ENCODE assay signal across 7 cellular contexts in the genomic region with DNA sequence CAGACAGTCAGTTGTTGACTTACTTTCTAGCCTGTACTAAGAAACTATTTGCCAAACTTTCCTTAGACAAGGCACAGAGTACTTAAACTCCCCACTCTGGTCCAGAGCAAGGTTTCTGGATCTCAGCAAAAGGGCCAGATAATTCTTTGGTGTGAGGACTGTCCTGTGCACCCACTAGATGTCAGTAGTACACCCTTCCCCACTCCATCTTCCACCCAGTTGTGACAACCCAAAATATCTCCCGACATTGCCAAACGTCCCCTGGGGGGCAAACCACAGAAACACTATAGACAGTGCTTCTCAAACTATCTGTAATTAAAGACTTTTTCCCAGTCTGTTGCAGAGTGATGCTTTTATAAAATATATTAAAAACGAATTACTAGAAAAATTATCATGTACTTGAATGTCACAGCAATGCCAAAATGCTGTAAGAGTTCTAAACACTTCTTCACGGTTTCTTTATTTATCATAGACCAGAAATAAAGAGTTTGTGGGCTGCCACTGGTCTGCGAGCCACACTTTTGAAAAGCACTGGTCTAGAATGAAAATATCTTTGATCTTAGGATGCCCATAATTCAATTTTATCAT.
DNase-seq lines count a peak whose midpoint lies in the region; ATAC-seq, FAIRE-seq and TF ChIP-seq lines count a peak whose summit lies in the region.

No MANE protein-coding gene starts in this region.

- peak; percentile 66 for ATAC-seq in GM19324 (IDR thresholded peaks at IDR 0.05; ENCODE audit: low FRiP score, unreplicated experiment)
- ATAC-seq in HG03354 (IDR thresholded peaks at IDR 0.05; ENCODE audit: poor library complexity, severe bottlenecking, unreplicated experiment), result peak; percentile 79

- no peak overlapping the region for H2AFZ ChIP-seq in PC-9
- no peak overlapping the region for H2AFZ ChIP-seq in endothelial cell of umbilical vein (ENCODE audit: low read depth, low read length)

- H3K27me3 ChIP-seq in PC-9 (ENCODE audit: insufficient read depth, low read depth) (no peaks in the 10 kb centered on the region), endothelial cell of umbilical vein (ENCODE audit: control insufficient read depth in 2 of 2, insufficient read depth in 2 of 2, low read length in 2 of 2) (no peaks in the 10 kb centered on the region)

- peak; percentile 81 for FAIRE-seq in endothelial cell of umbilical vein (lab: Jason Lieb, UNC)

- H3K4me3 Mint-ChIP-seq in nephron progenitor cell, result no peak overlapping the region
- H3K4me3 Mint-ChIP-seq in activated T-helper 1 cell treated with anti-CD3 and anti-CD28 coated beads, Interleukin-12 subunit alpha, Interleukin-12 subunit beta, Interleukin-2, Interleukin-4 antibody, amounts not matched to agents 30 ng/mL and 10 ng/mL and 1 ng/mL, durations not matched to agents 14 hours and 24 hours and 36 hours, result no peak overlapping the region

- intact Hi-C loops in PC-9 (cut with micrococcal nuclease; ENCODE audit: unreplicated experiment) (loop anchor here (10.0 kb wide), 1 partner anchor 376 kb away; no protein-coding TSS in a partner anchor), endothelial cell of umbilical vein (cut with micrococcal nuclease) (loop anchor here (1.0 to 5.0 kb wide), 8 partner anchors 203 to 647 kb away; a partner anchor contains a TSS)
- intact Hi-C loops in activated T-helper 1 cell treated with anti-CD3 and anti-CD28 coated beads, Interleukin-12 subunit alpha, Interleukin-12 subunit beta, Interleukin-2, Interleukin-4 antibody, amounts not matched to agents 30 ng/mL and 10 ng/mL and 1 ng/mL, durations not matched to agents 14 hours and 24 hours and 36 hours (cut with micrococcal nuclease), result loop anchor here (1.0 to 5.0 kb wide), 4 partner anchors 258 to 588 kb away; no protein-coding TSS in a partner anchor

- no peaks in the 10 kb centered on the region for H4K20me1 ChIP-seq in PC-9 (ENCODE audit: insufficient read depth)
- H4K20me1 ChIP-seq in endothelial cell of umbilical vein (replicated peaks; ENCODE audit: control insufficient read depth, extremely low read depth, insufficient read depth, low read length), result no peaks in the 10 kb centered on the region

- BruUV-seq in PC-9 (replicated peaks; lab: Mats Ljungman, UMichigan) (no TSS peak), endothelial cell of umbilical vein (replicated peaks; lab: Mats Ljungman, UMichigan) (no TSS peak)

- H3K4me1 Mint-ChIP-seq in nephron progenitor cell, result peaks cover 58% of the 10 kb centered on the region
- no peaks in the 10 kb centered on the region for H3K4me1 Mint-ChIP-seq in activated T-helper 1 cell treated with anti-CD3 and anti-CD28 coated beads, Interleukin-12 subunit alpha, Interleukin-12 subunit beta, Interleukin-2, Interleukin-4 antibody, amounts not matched to agents 30 ng/mL and 10 ng/mL and 1 ng/mL, durations not matched to agents 14 hours and 24 hours and 36 hours (ENCODE audit: low read depth)

- no peak overlapping the region for H3K4me3 ChIP-seq in PC-9
- H3K4me3 ChIP-seq in endothelial cell of umbilical vein (replicated peaks in 1 of 3; ENCODE audit: insufficient read depth in 1 of 3, low read depth in 1 of 3, low read length in 3 of 3), result no peak overlapping the region

- TF ChIP-seq POLR2A in endothelial cell of umbilical vein (IDR thresholded peaks at IDR 0.05; ENCODE audit: low read depth, low read length), result no peak

- no peaks in the 10 kb centered on the region for H3K4me1 ChIP-seq in PC-9 (replicated peaks; ENCODE audit: insufficient read depth)
- no peaks in the 10 kb centered on the region for H3K4me1 ChIP-seq in endothelial cell of umbilical vein (ENCODE audit: control insufficient read depth, extremely low read depth, insufficient read depth, low read length)

- DNase-seq in Daoy (ENCODE audit: low read depth), result peak; percentile 17
- DNase-seq in PC-9, result no peak
- DNase-seq in endothelial cell of umbilical vein (ENCODE audit: low read depth, low spot score), result peak; percentile 49
- peak; percentile 37 for DNase-seq in nephron progenitor cell
- no peak for DNase-seq in activated T-helper 1 cell treated with anti-CD3 and anti-CD28 coated beads, Interleukin-12 subunit alpha, Interleukin-12 subunit beta, Interleukin-2, Interleukin-4 antibody, amounts not matched to agents 30 ng/mL and 10 ng/mL and 1 ng/mL, durations not matched to agents 14 hours and 24 hours and 36 hours (ENCODE audit: low spot score)

- H3K9me3 ChIP-seq in PC-9 (ENCODE audit: insufficient read depth, low read depth) (no peaks in the 10 kb centered on the region), endothelial cell of umbilical vein (replicated peaks; ENCODE audit: control insufficient read depth, insufficient read depth, low read length) (no peaks in the 10 kb centered on the region)

- no peaks in the 10 kb centered on the region for H3K9me2 ChIP-seq in PC-9 (ENCODE audit: insufficient read depth)

- H3K27ac ChIP-seq in PC-9 (no peak overlapping the region), endothelial cell of umbilical vein (ENCODE audit: insufficient read depth, low read depth, low read length) (no peak overlapping the region)

- peak; percentile 54; the same call in 1 of the 2 replicates for TF ChIP-seq CTCF in PC-9 (conservative IDR thresholded peaks at IDR 0.05)
- peak; percentile 45 to 75 for TF ChIP-seq CTCF in endothelial cell of umbilical vein (IDR thresholded peaks at IDR 0.05; ENCODE audit: extremely low read depth in 1 of 2, insufficient read depth in 1 of 2, low read depth in 1 of 2, low read length in 2 of 2)
- TF ChIP-seq CTCF in nephron progenitor cell (IDR thresholded peaks at IDR 0.05), result peak; percentile 65

- H3K36me3 Mint-ChIP-seq in nephron progenitor cell (ENCODE audit: low read depth), result peaks cover 12% of the 10 kb centered on the region
- H3K36me3 Mint-ChIP-seq in activated T-helper 1 cell treated with anti-CD3 and anti-CD28 coated beads, Interleukin-12 subunit alpha, Interleukin-12 subunit beta, Interleukin-2, Interleukin-4 antibody, amounts not matched to agents 30 ng/mL and 10 ng/mL and 1 ng/mL, durations not matched to agents 14 hours and 24 hours and 36 hours (ENCODE audit: low read depth), result no peaks in the 10 kb centered on the region

- no peak overlapping the region for H3K9ac ChIP-seq in endothelial cell of umbilical vein (replicated peaks; ENCODE audit: extremely low read depth, insufficient read depth, low read length)

- H3K36me3 ChIP-seq in PC-9 (ENCODE audit: low read depth) (no peaks in the 10 kb centered on the region), endothelial cell of umbilical vein (ENCODE audit: control insufficient read depth in 2 of 2, extremely low read depth in 1 of 2, insufficient read depth in 2 of 2, low read length in 2 of 2) (no peaks in the 10 kb centered on the region)

- no peaks in the 10 kb centered on the region for H3K9me3 Mint-ChIP-seq in nephron progenitor cell
- H3K9me3 Mint-ChIP-seq in activated T-helper 1 cell treated with anti-CD3 and anti-CD28 coated beads, Interleukin-12 subunit alpha, Interleukin-12 subunit beta, Interleukin-2, Interleukin-4 antibody, amounts not matched to agents 30 ng/mL and 10 ng/mL and 1 ng/mL, durations not matched to agents 14 hours and 24 hours and 36 hours, result no peaks in the 10 kb centered on the region

- no peaks in the 10 kb centered on the region for H3F3A ChIP-seq in PC-9 (ENCODE audit: insufficient read depth, low read depth)

- H3K27me3 Mint-ChIP-seq in nephron progenitor cell (ENCODE audit: low read depth, poor library complexity), result peaks cover 3% of the 10 kb centered on the region
- peaks cover 16% of the 10 kb centered on the region for H3K27me3 Mint-ChIP-seq in activated T-helper 1 cell treated with anti-CD3 and anti-CD28 coated beads, Interleukin-12 subunit alpha, Interleukin-12 subunit beta, Interleukin-2, Interleukin-4 antibody, amounts not matched to agents 30 ng/mL and 10 ng/mL and 1 ng/mL, durations not matched to agents 14 hours and 24 hours and 36 hours (ENCODE audit: insufficient read depth)

- dilution Hi-C loops in endothelial cell of umbilical vein (cut with MboI; ENCODE audit: extremely low pct_ligation_motif_present, low sequenced_read_pairs), result no loop called here

- CTCF ChIA-PET in PC-9 (lab: Charles Lee), result no interaction called here
- CTCF ChIA-PET in endothelial cell of umbilical vein (lab: Charles Lee), result interaction anchor here (1.4 to 2.3 kb wide), 2 partner anchors 259 to 331 kb away, joined by 5 to 35 read pairs; no protein-coding TSS in a partner anchor

- no peak overlapping the region for H3K27ac Mint-ChIP-seq in nephron progenitor cell
- no peak overlapping the region for H3K27ac Mint-ChIP-seq in activated T-helper 1 cell treated with anti-CD3 and anti-CD28 coated beads, Interleukin-12 subunit alpha, Interleukin-12 subunit beta, Interleukin-2, Interleukin-4 antibody, amounts not matched to agents 30 ng/mL and 10 ng/mL and 1 ng/mL, durations not matched to agents 14 hours and 24 hours and 36 hours

- H3K9me1 ChIP-seq in endothelial cell of umbilical vein (replicated peaks; ENCODE audit: control insufficient read depth, extremely low read depth, insufficient read depth, low read length), result no peaks in the 10 kb centered on the region

- POLR2A ChIA-PET in PC-9 (lab: Charles Lee; ENCODE audit: unreplicated experiment), result no interaction called here
- POLR2A ChIA-PET in endothelial cell of umbilical vein (lab: Charles Lee), result no interaction called here

- no peak overlapping the region for H3K4me2 ChIP-seq in PC-9
- H3K4me2 ChIP-seq in endothelial cell of umbilical vein (ENCODE audit: insufficient read depth, low read length), result no peak overlapping the region

- no peaks in the 10 kb centered on the region for H3K79me2 ChIP-seq in PC-9 (ENCODE audit: low read depth)
- no peaks in the 10 kb centered on the region for H3K79me2 ChIP-seq in endothelial cell of umbilical vein (ENCODE audit: control insufficient read depth, insufficient read depth, low read length)

TF ChIP-seq in endothelial cell of umbilical vein, 7 proteins besides CTCF, POLR2A, EP300 and RAD21:
- TF ChIP-seq, protein P1, sequence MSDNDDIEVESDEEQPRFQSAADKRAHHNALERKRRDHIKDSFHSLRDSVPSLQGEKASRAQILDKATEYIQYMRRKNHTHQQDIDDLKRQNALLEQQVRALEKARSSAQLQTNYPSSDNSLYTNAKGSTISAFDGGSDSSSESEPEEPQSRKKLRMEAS (IDR thresholded peaks at IDR 0.05; ENCODE audit: insufficient read depth, insufficient read length), result no peak
- TF ChIP-seq FOS (IDR thresholded peaks at IDR 0.05; ENCODE audit: borderline replicate concordance, insufficient read depth, low read length) (no peak), POLR2AphosphoS5 (IDR thresholded peaks at IDR 0.05; ENCODE audit: insufficient read depth, low read depth, low read length) (no peak), EZH2 (IDR thresholded peaks at IDR 0.05; ENCODE audit: borderline replicate concordance, low read depth, low read length, severe bottlenecking) (no peak), GATA2 (IDR thresholded peaks at IDR 0.05; ENCODE audit: insufficient read depth, insufficient read length, low read depth, low read length) (no peak), JUN (IDR thresholded peaks at IDR 0.05; ENCODE audit: borderline replicate concordance, insufficient read depth, insufficient read length, low read depth) (no peak), MYC (IDR thresholded peaks at IDR 0.05; ENCODE audit: low read depth, low read length) (no peak)

Comparison
In these comparisons a context has a peak if more than half of its experiments do, and no peak if none do; other contexts are left out.
1. DNase-seq: peak in Daoy (single experiment), endothelial cell of umbilical vein (single experiment) and nephron progenitor cell (single experiment); none in PC-9 (0 of 2) and activated T-helper 1 cell treated with anti-CD3 and anti-CD28 coated beads, Interleukin-12 subunit alpha, Interleukin-12 subunit beta, Interleukin-2, Interleukin-4 antibody, amounts not matched to agents 30 ng/mL and 10 ng/mL and 1 ng/mL, durations not matched to agents 14 hours and 24 hours and 36 hours (single experiment).
2. Peak in every context shown above with its lines, with median percentiles within 50 percentile points of each other: CTCF ChIP-seq.